In genomic region chr5:42225009-42225408, GRCh38 we compare ENCODE assay signal across 28 cellular contexts.
"Had no signal": no experiment of that assay in that cellular context is flagged by ENCODE, and none has a peak within 500 bp of the region (broad histone marks: within the 10 kb centered on the region; RNA-seq: fewer than 3 reads in every experiment).

No MANE protein-coding gene starts in this region.

- H3K4me3 ChIP-seq: ovary, psoas muscle, right lobe of liver, sigmoid colon, stomach, thoracic aorta, thyroid gland, tibial nerve, upper lobe of left lung, vagina had no signal

- H3K27ac Mint-ChIP-seq: natural killer cell treated with Interleukin-12 subunit alpha and Interleukin-12 subunit beta and Interleukin-15 and Interleukin-18, amount 100 ng/mL, for 72 hours; nephron progenitor cell; progenitor cell of endocrine pancreas; stimulated activated effector memory CD8-positive, alpha-beta T cell treated with anti-CD3 and anti-CD28 coated beads, Interleukin-12 subunit alpha, Interleukin-12 subunit beta, amount 100 ng/mL, for 72 hours; stimulated activated naive B cell treated with anti-CD40 and anti-IgM and Interleukin-4, amounts not matched to agents 10 μg/mL and 1 μg/mL and 100 μg/mL, for 72 hours; stimulated activated naive CD8-positive, alpha-beta T cell treated with anti-CD3 and anti-CD28 coated beads, Interleukin-15, Interleukin-2, amounts not matched to agents 100 ng/mL and 50 ng/mL, for 24 hours had no signal

- H3K27me3 Mint-ChIP-seq: natural killer cell treated with Interleukin-12 subunit alpha and Interleukin-12 subunit beta and Interleukin-15 and Interleukin-18, amount 100 ng/mL, for 72 hours; progenitor cell of endocrine pancreas; stimulated activated naive B cell treated with anti-CD40 and anti-IgM and Interleukin-4, amounts not matched to agents 10 μg/mL and 1 μg/mL and 100 μg/mL, for 72 hours; stimulated activated naive CD8-positive, alpha-beta T cell treated with anti-CD3 and anti-CD28 coated beads, Interleukin-15, Interleukin-2, amounts not matched to agents 100 ng/mL and 50 ng/mL, for 24 hours had no signal

- H3K9me3 Mint-ChIP-seq: nephron progenitor cell; neural crest cell; stimulated activated effector memory CD8-positive, alpha-beta T cell treated with anti-CD3 and anti-CD28 coated beads, Interleukin-12 subunit alpha, Interleukin-12 subunit beta, amount 100 ng/mL, for 72 hours; stimulated activated naive B cell treated with anti-CD40 and anti-IgM and Interleukin-4, amounts not matched to agents 10 μg/mL and 1 μg/mL and 100 μg/mL, for 72 hours; stimulated activated naive CD8-positive, alpha-beta T cell treated with anti-CD3 and anti-CD28 coated beads, Interleukin-15, Interleukin-2, amounts not matched to agents 100 ng/mL and 50 ng/mL, for 24 hours had no signal

- H2AFZ ChIP-seq: parathyroid adenoma had no signal

- H3K36me3 Mint-ChIP-seq: natural killer cell treated with Interleukin-12 subunit alpha and Interleukin-12 subunit beta and Interleukin-15 and Interleukin-18, amount 100 ng/mL, for 72 hours; stimulated activated effector memory CD8-positive, alpha-beta T cell treated with anti-CD3 and anti-CD28 coated beads, Interleukin-12 subunit alpha, Interleukin-12 subunit beta, amount 100 ng/mL, for 72 hours; stimulated activated naive B cell treated with anti-CD40 and anti-IgM and Interleukin-4, amounts not matched to agents 10 μg/mL and 1 μg/mL and 100 μg/mL, for 72 hours had no signal

- H3K4me1 Mint-ChIP-seq: nephron progenitor cell; neural crest cell; stimulated activated effector memory CD8-positive, alpha-beta T cell treated with anti-CD3 and anti-CD28 coated beads, Interleukin-12 subunit alpha, Interleukin-12 subunit beta, amount 100 ng/mL, for 72 hours; stimulated activated naive B cell treated with anti-CD40 and anti-IgM and Interleukin-4, amounts not matched to agents 10 μg/mL and 1 μg/mL and 100 μg/mL, for 72 hours had no signal

- H3K4me1 ChIP-seq: parathyroid adenoma, psoas muscle, right lobe of liver, sigmoid colon, stomach, thyroid gland, tibial nerve, upper lobe of left lung, vagina had no signal

- H3K36me3 ChIP-seq: ovary, right lobe of liver, sigmoid colon, stomach, thoracic aorta, thyroid gland, tibial nerve, upper lobe of left lung, vagina had no signal

- H3K9ac ChIP-seq: parathyroid adenoma had no signal

- H3K27ac ChIP-seq: ovary, parathyroid adenoma, psoas muscle, right lobe of liver, sigmoid colon, stomach, thoracic aorta, thyroid gland, tibial nerve, upper lobe of left lung, vagina had no signal

- H3K79me2 ChIP-seq: parathyroid adenoma had no signal

- H3K27me3 ChIP-seq: ovary, right lobe of liver, sigmoid colon, stomach, thyroid gland, tibial nerve, upper lobe of left lung, vagina had no signal

- H3K4me3 Mint-ChIP-seq: natural killer cell treated with Interleukin-12 subunit alpha and Interleukin-12 subunit beta and Interleukin-15 and Interleukin-18, amount 100 ng/mL, for 72 hours; nephron progenitor cell; neural crest cell; stimulated activated effector memory CD8-positive, alpha-beta T cell treated with anti-CD3 and anti-CD28 coated beads, Interleukin-12 subunit alpha, Interleukin-12 subunit beta, amount 100 ng/mL, for 72 hours; stimulated activated naive B cell treated with anti-CD40 and anti-IgM and Interleukin-4, amounts not matched to agents 10 μg/mL and 1 μg/mL and 100 μg/mL, for 72 hours; stimulated activated naive CD8-positive, alpha-beta T cell treated with anti-CD3 and anti-CD28 coated beads, Interleukin-15, Interleukin-2, amounts not matched to agents 100 ng/mL and 50 ng/mL, for 24 hours had no signal

- H3K9me3 ChIP-seq: ovary, psoas muscle, right lobe of liver, sigmoid colon, stomach, thoracic aorta, thyroid gland, tibial nerve, upper lobe of left lung, vagina had no signal

- DNase-seq: nephron progenitor cell; occipital lobe; ovary; posterior cingulate gyrus; psoas muscle; right cardiac atrium; right lobe of liver; sigmoid colon; small intestine; stimulated activated CD4-positive, alpha-beta T cell treated with anti-CD3 and anti-CD28 coated beads, Interleukin-15, amount 100 ng/mL, for 24 hours; stimulated activated CD4-positive, alpha-beta T cell treated with anti-CD3 and anti-CD28 coated beads, Interleukin-2, amount 100 ng/mL, for 24 hours; stimulated activated CD4-positive, alpha-beta T cell treated with anti-CD3 and anti-CD28 coated beads, Interleukin-2, amount 100 ng/mL, for 48 hours; stimulated activated CD4-positive, alpha-beta T cell treated with anti-CD3 and anti-CD28 coated beads, Interleukin-4, amount 100 ng/mL, for 24 hours; stimulated activated naive B cell treated with anti-CD40 and anti-IgM and Interleukin-4, amounts not matched to agents 10 μg/mL and 1 μg/mL and 100 μg/mL, for 72 hours; stimulated activated naive CD4-positive, alpha-beta T cell treated with Interleukin-2 at 50 U/mL for 16 hours; stomach; thyroid gland; trophoblast cell; upper lobe of left lung had no signal

- ATAC-seq: natural killer cell treated with Interleukin-12 subunit alpha and Interleukin-12 subunit beta and Interleukin-15 and Interleukin-18, amount 100 ng/mL, for 72 hours; psoas muscle; right cardiac atrium; right lobe of liver; stimulated activated effector memory CD8-positive, alpha-beta T cell treated with anti-CD3 and anti-CD28 coated beads, Interleukin-12 subunit alpha, Interleukin-12 subunit beta, amount 100 ng/mL, for 72 hours; stimulated activated naive B cell treated with anti-CD40 and anti-IgM and Interleukin-4, amounts not matched to agents 10 μg/mL and 1 μg/mL and 100 μg/mL, for 72 hours had no signal
